Comparison of ENCODE assay signal across 1 cellular context in genomic region chr17:48647103-48647963, GRCh38.
TF ChIP-seq lines count a peak whose summit lies in the region.

No MANE protein-coding gene starts in this region.

TF ChIP-seq in GM12878, 131 proteins besides CTCF, POLR2A, EP300 and RAD21:
- TF ChIP-seq RELA (IDR thresholded peaks at IDR 0.05; ENCODE audit: borderline replicate concordance, partially characterized antibody) (no peak), SREBF1 (IDR thresholded peaks at IDR 0.05; ENCODE audit: low read length) (no peak), CREM (IDR thresholded peaks at IDR 0.05; ENCODE audit: low read depth) (no peak), NFXL1 (IDR thresholded peaks at IDR 0.05; ENCODE audit: borderline replicate concordance) (no peak), NR2C1 (IDR thresholded peaks at IDR 0.05) (no peak), POLR2AphosphoS5 (IDR thresholded peaks at IDR 0.05; ENCODE audit: low read length) (no peak), IKZF1 (conservative IDR thresholded peaks at IDR 0.05) (peak; percentile 29; the same call in 1 of the 2 replicates), SMAD5 (IDR thresholded peaks at IDR 0.05; ENCODE audit: low read depth) (no peak), CHD2 (IDR thresholded peaks at IDR 0.05; ENCODE audit: borderline replicate concordance, low read depth, low read length) (no peak), IKZF2 (IDR thresholded peaks at IDR 0.05) (peak; percentile 17 to 35; a peak in 2 of 4 replicates), ESRRA (IDR thresholded peaks at IDR 0.05; ENCODE audit: low read length) (peak; percentile 92; the same call in 1 of the 2 replicates), MTA3 (IDR thresholded peaks at IDR 0.05; ENCODE audit: borderline replicate concordance, low read length) (no peak), MAX (IDR thresholded peaks at IDR 0.05; ENCODE audit: low read depth, low read length) (no peak), EZH2 (IDR thresholded peaks at IDR 0.05; ENCODE audit: borderline replicate concordance, control insufficient read depth, low read depth, low read length) (no peak), EGR1 (IDR thresholded peaks at IDR 0.05; ENCODE audit: borderline replicate concordance in 1 of 2, low read depth in 2 of 2, low read length in 2 of 2) (no peak), CHD4 (IDR thresholded peaks at IDR 0.05) (no peak), FOXM1 (IDR thresholded peaks at IDR 0.05; ENCODE audit: low read depth, low read length) (no peak), ATF3 (IDR thresholded peaks at IDR 0.05; ENCODE audit: borderline replicate concordance, extremely low read depth, low read depth, low read length) (no peak), NBN (IDR thresholded peaks at IDR 0.05) (0 out of 2 replicates have a peak, but pooled peaks have one; percentile 7), RFX5 (IDR thresholded peaks at IDR 0.05; ENCODE audit: low read depth, low read length) (no peak), ZBTB33 (IDR thresholded peaks at IDR 0.05) (no peak), IRF5 (IDR thresholded peaks at IDR 0.05; ENCODE audit: borderline replicate concordance) (no peak), MYB (IDR thresholded peaks at IDR 0.05; ENCODE audit: borderline replicate concordance, low read depth, low read length) (no peak), ZNF622 (IDR thresholded peaks at IDR 0.05) (no peak), ZBTB4 (CRISPR knock-in tag; IDR thresholded peaks at IDR 0.05) (no peak), TCF3 (IDR thresholded peaks at IDR 0.05; ENCODE audit: borderline replicate concordance, insufficient read depth, low read depth, low read length) (no peak), ZZZ3 (IDR thresholded peaks at IDR 0.05; ENCODE audit: control insufficient read depth, insufficient read length, low read depth) (peak; percentile 42), FOS (IDR thresholded peaks at IDR 0.05; ENCODE audit: borderline replicate concordance, extremely low read depth, insufficient read length) (no peak), POLR2AphosphoS2 (IDR thresholded peaks at IDR 0.05; ENCODE audit: low read depth, low read length) (no peak), NFYA (IDR thresholded peaks at IDR 0.05; ENCODE audit: borderline replicate concordance, low read depth, low read length) (no peak)
- TF ChIP-seq, protein P1, sequence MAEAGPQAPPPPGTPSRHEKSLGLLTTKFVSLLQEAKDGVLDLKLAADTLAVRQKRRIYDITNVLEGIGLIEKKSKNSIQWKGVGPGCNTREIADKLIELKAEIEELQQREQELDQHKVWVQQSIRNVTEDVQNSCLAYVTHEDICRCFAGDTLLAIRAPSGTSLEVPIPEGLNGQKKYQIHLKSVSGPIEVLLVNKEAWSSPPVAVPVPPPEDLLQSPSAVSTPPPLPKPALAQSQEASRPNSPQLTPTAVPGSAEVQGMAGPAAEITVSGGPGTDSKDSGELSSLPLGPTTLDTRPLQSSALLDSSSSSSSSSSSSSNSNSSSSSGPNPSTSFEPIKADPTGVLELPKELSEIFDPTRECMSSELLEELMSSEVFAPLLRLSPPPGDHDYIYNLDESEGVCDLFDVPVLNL (IDR thresholded peaks at IDR 0.05; ENCODE audit: low read depth, low read length) = no peak
- TF ChIP-seq, protein P2, sequence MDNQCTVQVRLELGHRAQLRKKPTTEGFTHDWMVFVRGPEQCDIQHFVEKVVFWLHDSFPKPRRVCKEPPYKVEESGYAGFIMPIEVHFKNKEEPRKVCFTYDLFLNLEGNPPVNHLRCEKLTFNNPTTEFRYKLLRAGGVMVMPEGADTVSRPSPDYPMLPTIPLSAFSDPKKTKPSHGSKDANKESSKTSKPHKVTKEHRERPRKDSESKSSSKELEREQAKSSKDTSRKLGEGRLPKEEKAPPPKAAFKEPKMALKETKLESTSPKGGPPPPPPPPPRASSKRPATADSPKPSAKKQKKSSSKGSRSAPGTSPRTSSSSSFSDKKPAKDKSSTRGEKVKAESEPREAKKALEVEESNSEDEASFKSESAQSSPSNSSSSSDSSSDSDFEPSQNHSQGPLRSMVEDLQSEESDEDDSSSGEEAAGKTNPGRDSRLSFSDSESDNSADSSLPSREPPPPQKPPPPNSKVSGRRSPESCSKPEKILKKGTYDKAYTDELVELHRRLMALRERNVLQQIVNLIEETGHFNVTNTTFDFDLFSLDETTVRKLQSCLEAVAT (IDR thresholded peaks at IDR 0.05) = no peak
- TF ChIP-seq, protein P3, sequence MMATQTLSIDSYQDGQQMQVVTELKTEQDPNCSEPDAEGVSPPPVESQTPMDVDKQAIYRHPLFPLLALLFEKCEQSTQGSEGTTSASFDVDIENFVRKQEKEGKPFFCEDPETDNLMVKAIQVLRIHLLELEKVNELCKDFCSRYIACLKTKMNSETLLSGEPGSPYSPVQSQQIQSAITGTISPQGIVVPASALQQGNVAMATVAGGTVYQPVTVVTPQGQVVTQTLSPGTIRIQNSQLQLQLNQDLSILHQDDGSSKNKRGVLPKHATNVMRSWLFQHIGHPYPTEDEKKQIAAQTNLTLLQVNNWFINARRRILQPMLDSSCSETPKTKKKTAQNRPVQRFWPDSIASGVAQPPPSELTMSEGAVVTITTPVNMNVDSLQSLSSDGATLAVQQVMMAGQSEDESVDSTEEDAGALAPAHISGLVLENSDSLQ (IDR thresholded peaks at IDR 0.05) = no peak
- TF ChIP-seq, protein P4, sequence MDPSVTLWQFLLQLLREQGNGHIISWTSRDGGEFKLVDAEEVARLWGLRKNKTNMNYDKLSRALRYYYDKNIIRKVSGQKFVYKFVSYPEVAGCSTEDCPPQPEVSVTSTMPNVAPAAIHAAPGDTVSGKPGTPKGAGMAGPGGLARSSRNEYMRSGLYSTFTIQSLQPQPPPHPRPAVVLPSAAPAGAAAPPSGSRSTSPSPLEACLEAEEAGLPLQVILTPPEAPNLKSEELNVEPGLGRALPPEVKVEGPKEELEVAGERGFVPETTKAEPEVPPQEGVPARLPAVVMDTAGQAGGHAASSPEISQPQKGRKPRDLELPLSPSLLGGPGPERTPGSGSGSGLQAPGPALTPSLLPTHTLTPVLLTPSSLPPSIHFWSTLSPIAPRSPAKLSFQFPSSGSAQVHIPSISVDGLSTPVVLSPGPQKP (IDR thresholded peaks at IDR 0.05; ENCODE audit: low read depth, low read length) = no peak
